In the genomic region with DNA sequence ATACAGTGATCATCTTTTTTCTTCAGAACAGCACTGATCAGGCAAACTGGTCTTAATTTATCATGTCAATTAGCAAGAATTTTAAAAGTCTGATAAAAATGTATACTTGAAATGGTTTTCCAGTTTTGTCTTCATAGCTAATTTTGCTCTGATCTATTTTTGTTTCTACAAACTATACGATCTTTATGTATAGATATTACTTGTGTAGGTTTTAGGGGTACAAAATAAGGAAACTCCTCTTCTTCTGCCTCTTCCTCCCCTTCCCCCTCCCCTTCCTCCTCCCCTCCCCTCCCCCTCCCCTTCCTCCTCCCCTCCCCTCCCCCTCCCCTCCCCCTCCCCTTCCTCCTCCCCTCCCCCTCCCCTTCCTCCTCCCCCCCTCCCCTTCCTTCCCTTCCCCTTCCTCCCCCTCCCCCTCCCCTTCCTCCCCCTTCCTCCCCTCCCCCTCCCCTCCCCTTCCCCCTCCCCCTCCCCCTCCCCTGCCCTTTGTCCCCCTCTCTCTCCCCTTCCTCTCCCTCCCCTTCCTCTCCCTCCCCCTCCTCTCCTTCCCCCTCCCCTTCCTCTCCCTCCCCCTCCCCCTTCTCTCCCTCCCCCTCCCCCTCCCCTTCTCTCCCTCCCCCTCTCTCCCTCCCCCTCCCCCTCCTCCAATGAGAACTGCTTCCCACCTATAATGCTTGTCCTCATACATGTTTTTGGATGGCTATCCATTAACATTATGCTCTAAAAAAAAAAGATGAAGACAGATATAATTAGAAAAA, we compare ENCODE assay signal across 27 cellular contexts.
"Had no signal": no experiment of that assay in that cellular context is flagged by ENCODE, and none has a peak within 500 bp of the region (broad histone marks: within the 10 kb centered on the region; RNA-seq: fewer than 3 reads in every experiment).

No MANE protein-coding gene starts in this region.

- H3K36me3 ChIP-seq: stomach, suprapubic skin, thoracic aorta, thyroid gland, tibial artery, tibial nerve, transverse colon, upper lobe of left lung, upper lobe of right lung, uterus, vagina had no signal

- H3K4me3 ChIP-seq: stomach, suprapubic skin, testis, thoracic aorta, thyroid gland, tibial artery, tibial nerve, transverse colon, upper lobe of left lung, upper lobe of right lung, uterus, vagina had no signal

- ATAC-seq: stimulated activated effector memory CD8-positive, alpha-beta T cell treated with anti-CD3 and anti-CD28 coated beads, Interleukin-12 subunit alpha, Interleukin-12 subunit beta, amount 100 ng/mL, for 72 hours; stimulated activated memory B cell treated with anti-CD40 and anti-IgM and Interleukin-4, amounts not matched to agents 10 μg/mL and 1 μg/mL and 100 μg/mL, for 72 hours; stimulated activated naive B cell treated with anti-CD40 and anti-IgM and Interleukin-4, amounts not matched to agents 10 μg/mL and 1 μg/mL and 100 μg/mL, for 72 hours; stimulated activated naive CD8-positive, alpha-beta T cell treated with anti-CD3 and anti-CD28 coated beads, Interleukin-15, amount 100 ng/mL, for 72 hours; stimulated activated naive CD8-positive, alpha-beta T cell treated with anti-CD3 and anti-CD28 coated beads, Interleukin-15, Interleukin-2, amounts not matched to agents 100 U/mL and 50 U/mL, for 24 hours; upper lobe of right lung had no signal

- H3K27me3 ChIP-seq: stomach, suprapubic skin, testis, thyroid gland, tibial artery, tibial nerve, transverse colon, upper lobe of left lung, upper lobe of right lung, uterus, vagina had no signal

- H3K27ac ChIP-seq: stomach, suprapubic skin, testis, thoracic aorta, thyroid gland, tibial artery, tibial nerve, transverse colon, upper lobe of left lung, upper lobe of right lung, uterus, vagina had no signal

- H3K9me3 ChIP-seq: stomach, suprapubic skin, testis, thoracic aorta, thyroid gland, tibial artery, tibial nerve, transverse colon, upper lobe of left lung, upper lobe of right lung, uterus, vagina had no signal

- FAIRE-seq: urothelium cell line had no signal

- DNase-seq: stimulated activated CD4-positive, alpha-beta T cell treated with anti-CD3 and anti-CD28 coated beads, Interleukin-2, amount 100 ng/mL, for 48 hours; stimulated activated CD4-positive, alpha-beta T cell treated with anti-CD3 and anti-CD28 coated beads, Interleukin-4, amount 100 ng/mL, for 1 hour; stimulated activated CD4-positive, alpha-beta T cell treated with anti-CD3 and anti-CD28 coated beads, Interleukin-4, amount 100 ng/mL, for 24 hours; stimulated activated CD4-positive, alpha-beta T cell treated with anti-CD3 and anti-CD28 coated beads, Interleukin-4, amount 100 ng/mL, for 4 hours; stimulated activated CD8-positive, alpha-beta memory T cell treated with anti-CD3 and anti-CD28 coated beads, Interleukin-4, amount 100 ng/mL, for 48 hours; stimulated activated naive B cell treated with anti-CD40 and anti-IgM and Interleukin-4, amounts not matched to agents 10 μg/mL and 1 μg/mL and 100 μg/mL, for 72 hours; stimulated activated naive CD4-positive, alpha-beta T cell; stimulated activated naive CD4-positive, alpha-beta T cell treated with Interleukin-2 at 50 U/mL for 16 hours; stimulated activated naive CD8-positive, alpha-beta T cell treated with anti-CD3 and anti-CD28 coated beads, Interleukin-15, amount 100 ng/mL, for 72 hours; stimulated activated naive CD8-positive, alpha-beta T cell treated with anti-CD3 and anti-CD28 coated beads, Interleukin-15, Interleukin-2, amounts not matched to agents 100 U/mL and 50 U/mL, for 24 hours; stomach; substantia nigra; testis; thyroid gland; tibial artery; transverse colon; trophoblast cell; upper lobe of left lung; upper lobe of right lung; uterus had no signal

- H3K4me1 ChIP-seq: stomach, suprapubic skin, testis, thyroid gland, tibial artery, tibial nerve, transverse colon, upper lobe of left lung, upper lobe of right lung, uterus, vagina had no signal
